ENCODE assay signal across 8 cellular contexts in genomic region chr15:58546635-58547627, GRCh38.
DNase-seq lines count a peak whose midpoint lies in the region; ATAC-seq lines count a peak whose summit lies in the region.

No MANE protein-coding gene starts in this region.

- peak; percentile 51 for DNase-seq in GM04504 (ENCODE audit: low read depth)
- DNase-seq in SW 1271 (lab: John Stamatoyannopoulos, UW), result peak; percentile 86 to 94
- peak; percentile 97 for DNase-seq in glomerular visceral epithelial cell (ENCODE audit: extremely low spot score)
- peak; percentile 99 for DNase-seq in renal cortical epithelial cell (ENCODE audit: low read depth)
- no peak for DNase-seq in naive thymus-derived CD8-positive, alpha-beta T cell
- no peak for DNase-seq in activated CD4-positive, alpha-beta T cell treated with anti-CD3 and anti-CD28 coated beads for 48 hours
- no peak for DNase-seq in H7

- H3K36me3 Mint-ChIP-seq in naive thymus-derived CD8-positive, alpha-beta T cell, result peaks cover 0 to 5% (median 0%) of the 10 kb centered on the region in 3 donors

- H3K4me1 Mint-ChIP-seq in naive thymus-derived CD8-positive, alpha-beta T cell, result peaks cover 10 to 38% (median 16%) of the 10 kb centered on the region in 4 donors

- POLR2A ChIA-PET in naive thymus-derived CD8-positive, alpha-beta T cell (lab: Charles Lee), result no interaction called here

- no peak for ATAC-seq in naive thymus-derived CD8-positive, alpha-beta T cell
- no peak for ATAC-seq in HG03139 (IDR thresholded peaks at IDR 0.05; ENCODE audit: unreplicated experiment)

- H3K9me3 Mint-ChIP-seq in naive thymus-derived CD8-positive, alpha-beta T cell, result no peaks in the 10 kb centered on the region

- H3K27me3 Mint-ChIP-seq in naive thymus-derived CD8-positive, alpha-beta T cell, result no peaks in the 10 kb centered on the region

- no peaks in the 10 kb centered on the region for H3K36me3 ChIP-seq in H7 (replicated peaks; ENCODE audit: control insufficient read depth, insufficient read depth, low read length)

- peak overlapping the region in 1 of 10 donors; percentile 62 for H3K27ac Mint-ChIP-seq in naive thymus-derived CD8-positive, alpha-beta T cell

- H3K27me3 ChIP-seq in H7 (ENCODE audit: control insufficient read depth, insufficient read depth, low read length), result no peaks in the 10 kb centered on the region

- H3K4me3 Mint-ChIP-seq in naive thymus-derived CD8-positive, alpha-beta T cell, result peak overlapping the region in 2 of 10 donors; percentile 4 to 48

- no peak overlapping the region for H3K4me3 ChIP-seq in H7 (ENCODE audit: insufficient read depth, low read depth, low read length)

Comparison
In these comparisons a context has a peak if more than half of its experiments do, and no peak if none do; other contexts are left out.
1. DNase-seq: peak in GM04504 (single experiment), SW 1271 (2 of 2), glomerular visceral epithelial cell (single experiment) and renal cortical epithelial cell (single experiment); none in naive thymus-derived CD8-positive, alpha-beta T cell (0 of 10), activated CD4-positive, alpha-beta T cell treated with anti-CD3 and anti-CD28 coated beads for 48 hours (single experiment) and H7 (single experiment).